19 cellular contexts compared by ENCODE assay signal in the genomic region with DNA sequence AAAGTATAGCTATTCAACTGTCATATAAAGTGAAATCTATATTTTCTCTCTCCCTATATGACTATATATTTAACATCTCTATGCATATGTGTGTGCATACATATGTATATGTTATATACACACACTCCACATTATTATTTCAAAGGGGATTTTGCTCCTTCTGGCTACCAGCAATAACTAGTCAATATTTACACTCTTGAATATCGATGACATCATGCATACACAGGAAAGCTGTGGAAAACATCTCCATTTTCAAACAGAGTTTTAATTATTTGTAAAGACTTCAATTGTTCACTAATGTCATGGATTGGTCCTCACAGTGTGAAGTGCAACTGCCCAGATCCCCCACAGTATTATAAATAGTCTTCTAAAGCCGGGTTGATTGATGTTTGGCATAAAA.
DNase-seq lines count a peak whose midpoint lies in the region; ATAC-seq lines count a peak whose summit lies in the region.
"Had no signal": no experiment of that assay in that cellular context is flagged by ENCODE, and none has a peak within 500 bp of the region (broad histone marks: within the 10 kb centered on the region; RNA-seq: fewer than 3 reads in every experiment).

No MANE protein-coding gene starts in this region.

- DNase-seq in DMS153 treated with DMSO at 0.1 percent for 48 hours (lab: John Stamatoyannopoulos, UW; ENCODE audit: unreplicated experiment) (peak; percentile 41), NCI-H1417 treated with DMSO at 0.1 percent for 48 hours (lab: John Stamatoyannopoulos, UW) (peak; percentile 83), NCI-H69 (lab: John Stamatoyannopoulos, UW) (peak; percentile 91), SHP77 treated with DMSO at 0.1 percent for 48 hours (lab: John Stamatoyannopoulos, UW) (peak; percentile 51), epidermal melanocyte (ENCODE audit: insufficient read length, low spot score) (no peak), NCI-H526 (lab: John Stamatoyannopoulos, UW) (no peak)
- DNase-seq: AML-193; C1 segment of cervical spinal cord; Calu3; CD8-positive, alpha-beta memory T cell; DMS79 treated with DMSO at 0.1 percent for 48 hours; IMR-90; NCI-H1105; NCI-H187; NCI-H345; NCI-H524 treated with DMSO at 0.1 percent for 48 hours; OCI-M1 had no signal

- ATAC-seq in HG03520 (IDR thresholded peaks at IDR 0.05; ENCODE audit: unreplicated experiment) (no peak), HG02970 (IDR thresholded peaks at IDR 0.05; ENCODE audit: low FRiP score, unreplicated experiment) (no peak)

Comparison
In these comparisons a context has a peak if more than half of its experiments do, and no peak if none do; other contexts are left out.
1. DNase-seq: peak in DMS153 treated with DMSO at 0.1 percent for 48 hours (single experiment), NCI-H1417 treated with DMSO at 0.1 percent for 48 hours (single experiment), NCI-H69 (single experiment) and SHP77 treated with DMSO at 0.1 percent for 48 hours (single experiment); none in epidermal melanocyte (single experiment) and NCI-H526 (0 of 2).